Comparison of ENCODE assay signal across 8 cellular contexts in the genomic region with DNA sequence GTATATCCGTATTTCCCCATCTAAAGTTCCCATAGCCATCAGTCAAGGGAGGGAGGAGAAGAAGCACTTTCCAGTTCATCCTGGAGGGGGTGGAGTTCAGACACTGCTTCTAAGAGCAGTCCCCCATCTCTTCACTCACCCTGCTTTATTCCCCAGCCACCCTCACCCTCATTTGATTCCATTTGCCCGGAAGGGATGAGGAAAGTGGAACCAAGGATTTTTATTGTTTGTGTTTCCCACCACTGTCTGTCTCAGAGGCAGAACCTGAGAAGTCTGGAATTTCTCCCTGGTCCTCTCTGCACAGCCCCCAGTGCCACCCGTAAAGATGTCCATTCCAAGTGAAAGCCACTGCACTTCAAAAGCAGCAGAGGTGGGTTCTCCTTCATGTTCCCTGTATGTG.
DNase-seq lines count a peak whose midpoint lies in the region; ATAC-seq and TF ChIP-seq lines count a peak whose summit lies in the region.
"Had no signal": no experiment of that assay in that cellular context is flagged by ENCODE, and none has a peak within 500 bp of the region (broad histone marks: within the 10 kb centered on the region; RNA-seq: fewer than 3 reads in every experiment).

No MANE protein-coding gene starts in this region.

- no peaks in the 10 kb centered on the region for H3K27me3 ChIP-seq in ascending aorta
- H3K27me3 ChIP-seq in kidney epithelial cell (ENCODE audit: control insufficient read depth, insufficient read depth, low read length) = no peaks in the 10 kb centered on the region
- no peaks in the 10 kb centered on the region for H3K27me3 ChIP-seq in thoracic aorta (replicated peaks; ENCODE audit: insufficient read depth)

- ATAC-seq in thoracic aorta (ENCODE audit: insufficient number of reproducible peaks, low FRiP score, low read depth) = no peak
- ATAC-seq in GM21360 (IDR thresholded peaks at IDR 0.05; ENCODE audit: unreplicated experiment) = no peak

- H3K9me3 ChIP-seq in ascending aorta (no peaks in the 10 kb centered on the region), thoracic aorta (no peaks in the 10 kb centered on the region)

- H3K36me3 ChIP-seq in ascending aorta (no peaks in the 10 kb centered on the region), kidney epithelial cell (ENCODE audit: control insufficient read depth, insufficient read depth, low read length) (no peaks in the 10 kb centered on the region), thoracic aorta (no peaks in the 10 kb centered on the region)

- H3K4me3 ChIP-seq in ascending aorta (no peak overlapping the region), kidney epithelial cell (ENCODE audit: low read depth, low read length) (no peak overlapping the region), thoracic aorta (no peak overlapping the region)

- H3K27ac ChIP-seq in ascending aorta (peak overlapping the region; percentile 66 to 71), thoracic aorta (peak overlapping the region; percentile 71 to 79)

- H3K4me1 ChIP-seq in ascending aorta (peaks cover 0 to 12% of the 10 kb centered on the region in 2 donors), thoracic aorta (ENCODE audit: control insufficient read depth in 1 of 2, low read depth in 2 of 2) (peaks cover 4 to 31% of the 10 kb centered on the region in 2 donors)

- intact Hi-C loops in ascending aorta (cut with DNase I) = loop anchor here (2.0 to 5.0 kb wide), 2 partner anchors 14 to 84 kb away; no protein-coding TSS in a partner anchor

- DNase-seq in HT1080 (ENCODE audit: low read depth) (peak; percentile 75), ascending aorta (ENCODE audit: low spot score in 2 of 2) (peak in 1 of 2 donors; percentile 54), kidney epithelial cell (ENCODE audit: low read depth) (no peak), thoracic aorta (ENCODE audit: low spot score) (no peak), HPDE6-E6E7 (ENCODE audit: extremely low spot score) (no peak)
- DNase-seq in activated effector memory CD4-positive, alpha-beta T cell treated with Interleukin-2 at 50 U/mL for 16 hours = no peak
- DNase-seq: activated CD4-positive, alpha-beta T cell treated with anti-CD3 and anti-CD28 coated beads, Interleukin-2, amount 50 U/mL, for 1 hour had no signal

- TF ChIP-seq CTCF in ascending aorta (IDR thresholded peaks at IDR 0.05) (no peak), kidney epithelial cell (IDR thresholded peaks at IDR 0.05; ENCODE audit: insufficient read depth, low read length, poor library complexity, severe bottlenecking) (peak; percentile 41), thoracic aorta (IDR thresholded peaks at IDR 0.05) (no peak)
